25 cellular contexts compared by ENCODE assay signal in the genomic region with DNA sequence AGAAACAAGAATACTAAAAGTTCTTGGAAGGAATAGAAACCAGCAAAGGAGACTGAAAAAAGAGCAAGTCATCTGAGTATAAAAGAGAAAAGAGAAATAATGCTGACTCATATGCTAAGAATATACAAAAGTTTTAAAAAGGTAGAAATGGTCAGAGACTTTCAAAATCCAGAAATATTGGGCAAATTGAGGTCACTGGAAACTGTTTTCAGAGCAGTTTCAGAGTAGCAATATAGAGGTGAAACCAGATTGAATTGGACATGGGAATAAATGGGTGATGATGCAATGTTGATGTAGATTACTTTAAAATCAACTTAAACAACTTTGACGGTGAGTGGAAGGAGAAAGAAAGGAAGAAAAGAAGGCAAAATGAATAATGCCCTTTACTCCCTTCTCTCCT. TPM values are rescaled to one million over a fixed set of nuclear protein-coding genes. Genes with fewer than 3 reads are reported as not detected.
DNase-seq lines count a peak whose midpoint lies in the region; TF ChIP-seq lines count a peak whose summit lies in the region.
"Had no signal": no experiment of that assay in that cellular context is flagged by ENCODE, and none has a peak within 500 bp of the region (broad histone marks: within the 10 kb centered on the region; RNA-seq: fewer than 3 reads in every experiment).

No MANE protein-coding gene starts in this region.

- H4K91ac ChIP-seq in neuronal stem cell (ENCODE audit: low read depth, low read length, poor library complexity), result no peak overlapping the region

- no peak overlapping the region for H3K4me2 ChIP-seq in neuronal stem cell (ENCODE audit: insufficient read depth, low read length, poor library complexity, severe bottlenecking)

- H3K23ac ChIP-seq in neuronal stem cell (ENCODE audit: low read depth, low read length, poor library complexity), result no peak overlapping the region

- no peak overlapping the region for H3K4ac ChIP-seq in neuronal stem cell (ENCODE audit: low read length)

- H3K9ac ChIP-seq in neuronal stem cell (ENCODE audit: low read depth, low read length, poor library complexity), result no peak overlapping the region

- H4K8ac ChIP-seq in neuronal stem cell (ENCODE audit: low read depth, low read length), result no peak overlapping the region

- H2BK12ac ChIP-seq in neuronal stem cell (ENCODE audit: low read length), result no peak overlapping the region

- H3K36me3 ChIP-seq in neuronal stem cell (replicated peaks in 1 of 2; ENCODE audit: control insufficient read depth in 2 of 2, insufficient read depth in 2 of 2, low read length in 2 of 2), result no peaks in the 10 kb centered on the region
- H3K36me3 ChIP-seq: gastrocnemius medialis, thoracic aorta, uterus had no signal

- no peak overlapping the region for H3K18ac ChIP-seq in neuronal stem cell (ENCODE audit: low read length)

- H2BK15ac ChIP-seq in neuronal stem cell (ENCODE audit: low read length), result no peak overlapping the region

- no peaks in the 10 kb centered on the region for H3K79me1 ChIP-seq in neuronal stem cell (ENCODE audit: low read depth, low read length)

- WGBS in neuronal stem cell (ENCODE audit: extremely low coverage in 2 of 2, insufficient read length in 2 of 2, insufficient replicate concordance in 1 of 2), 2 donors, result no CpG with 5 or more reads among the region's 1 CpG

- H3K9me3 Mint-ChIP-seq in IgD-negative memory B cell (peaks cover 2 to 10% (median 6%) of the 10 kb centered on the region in 3 donors), brain (peaks cover 8 to 17% (median 14%) of the 10 kb centered on the region in 5 experiments)
- H3K9me3 Mint-ChIP-seq: HFFc6 had no signal

- H2BK120ac ChIP-seq in neuronal stem cell (ENCODE audit: low read depth, low read length), result no peak overlapping the region

- no peak for TF ChIP-seq CTCF in brain (conservative IDR thresholded peaks at IDR 0.05)

- H2AFZ ChIP-seq in neuronal stem cell (ENCODE audit: low read length), result peak overlapping the region; percentile 16

- H3K27ac Mint-ChIP-seq in IgD-negative memory B cell (peak overlapping the region in 1 of 3 donors; percentile 52), brain (no peak overlapping the region)
- H3K27ac Mint-ChIP-seq: activated CD4-positive, alpha-beta memory T cell treated with anti-CD3 and anti-CD28 coated beads, Interleukin-2, amount 10 ng/mL, durations not matched to agents 7 days and 5 days; activated naive CD8-positive, alpha-beta T cell treated with anti-CD3 and anti-CD28 coated beads, Interleukin-2, amount 10 ng/mL, durations not matched to agents 7 days and 5 days; HFFc6; T-helper 1 cell treated with Interleukin-12 subunit alpha and Interleukin-12 subunit beta and Interleukin-4 antibody, amounts not matched to agents 30 μg/mL and 1 μg/mL, for 36 hours had no signal

- H3K4me1 Mint-ChIP-seq in IgD-negative memory B cell (peaks cover 7 to 21% (median 15%) of the 10 kb centered on the region in 3 donors), brain (peaks cover 40% of the 10 kb centered on the region)

- H3K9me3 ChIP-seq in neuronal stem cell (replicated peaks in 1 of 2; ENCODE audit: control insufficient read depth in 2 of 2, insufficient read depth in 1 of 2, low read depth in 1 of 2, low read length in 2 of 2), result peaks cover 0 to 6% of the 10 kb centered on the region in 2 donors
- H3K9me3 ChIP-seq: gastrocnemius medialis, thoracic aorta, uterus had no signal

- H2AK5ac ChIP-seq in neuronal stem cell (ENCODE audit: low read depth, low read length), result no peak overlapping the region

- DNase-seq in NOMO-1 treated with DMSO at 0.1 percent for 48 hours (lab: John Stamatoyannopoulos, UW; ENCODE audit: unreplicated experiment) (peak; percentile 68), NOMO-1 treated with dmso at 0.1 percent for 144 hours (lab: John Stamatoyannopoulos, UW; ENCODE audit: unreplicated experiment) (no peak), neuronal stem cell (ENCODE audit: low spot score) (no peak), putamen (ENCODE audit: low spot score) (no peak), NCI-H2107 (lab: John Stamatoyannopoulos, UW) (no peak)
- DNase-seq in effector CD8-positive, alpha-beta T cell (lab: John Stamatoyannopoulos, UW), result no peak
- DNase-seq: 8988T; activated CD4-positive, alpha-beta memory T cell treated with anti-CD3 and anti-CD28 coated beads, Interleukin-2, amount 10 ng/mL, durations not matched to agents 7 days and 5 days; activated CD8-positive, alpha-beta memory T cell treated with anti-CD3 and anti-CD28 coated beads, Interleukin-2, amount 50 U/mL, for 48 hours; activated naive CD8-positive, alpha-beta T cell treated with anti-CD3 and anti-CD28 coated beads, Interleukin-2, amount 10 ng/mL, durations not matched to agents 7 days and 5 days; gastrocnemius medialis; GF-D8; HFFc6; left colon; NCI-H1105; NCI-H2029 treated with DMSO at 0.1 percent for 48 hours; NCI-H2227 treated with DMSO at 0.1 percent for 48 hours; NCI-H526 treated with DMSO at 0.1 percent for 48 hours; occipital lobe; stimulated activated naive CD8-positive, alpha-beta T cell treated with anti-CD3 and anti-CD28 coated beads, Interleukin-15, Interleukin-2, amounts not matched to agents 100 U/mL and 50 U/mL, for 24 hours; uterus had no signal

- no peaks in the 10 kb centered on the region for H3K36me3 Mint-ChIP-seq in IgD-negative memory B cell
- H3K36me3 Mint-ChIP-seq in brain, result peaks cover 15% of the 10 kb centered on the region

- no peak overlapping the region for H3K14ac ChIP-seq in neuronal stem cell (ENCODE audit: low read length)

- peaks cover 0 to 1% (median 0%) of the 10 kb centered on the region in 3 experiments for H3K27me3 ChIP-seq in neuronal stem cell (ENCODE audit: control insufficient read depth in 3 of 3, insufficient read depth in 3 of 3, low read depth in 1 of 3, low read length in 3 of 3)
- H3K27me3 ChIP-seq: uterus had no signal

- no peak overlapping the region for H3K4me3 ChIP-seq in neuronal stem cell (ENCODE audit: low read length in 2 of 2)
- H3K4me3 ChIP-seq: gastrocnemius medialis, thoracic aorta, uterus had no signal

- H3K4me3 Mint-ChIP-seq in IgD-negative memory B cell (peak overlapping the region in 3 of 4 donors; percentile 12 to 79 (median 65)), brain (peak overlapping the region in 4 of 5 experiments; percentile 34 to 73 (median 46))
- H3K4me3 Mint-ChIP-seq: activated naive CD8-positive, alpha-beta T cell treated with anti-CD3 and anti-CD28 coated beads, Interleukin-2, amount 10 ng/mL, durations not matched to agents 7 days and 5 days had no signal

- H3K27ac ChIP-seq in neuronal stem cell (replicated peaks; ENCODE audit: low read length), result no peak overlapping the region
- H3K27ac ChIP-seq: gastrocnemius medialis, thoracic aorta, uterus had no signal

- H3K4me1 ChIP-seq in neuronal stem cell (ENCODE audit: control insufficient read depth in 2 of 2, insufficient read depth in 1 of 2, low read depth in 1 of 2, low read length in 2 of 2), result peaks cover 0 to 1% of the 10 kb centered on the region in 2 donors
- H3K4me1 ChIP-seq: uterus had no signal

- no peak overlapping the region for H2BK5ac ChIP-seq in neuronal stem cell (ENCODE audit: low read length)

- H3K27me3 Mint-ChIP-seq in IgD-negative memory B cell (peaks cover 13% of the 10 kb centered on the region), brain (peaks cover 25% of the 10 kb centered on the region)
- H3K27me3 Mint-ChIP-seq: activated CD4-positive, alpha-beta memory T cell treated with anti-CD3 and anti-CD28 coated beads, Interleukin-2, amount 10 ng/mL, durations not matched to agents 7 days and 5 days had no signal

RNA-seq across cellular contexts. Expression of a gene that starts 1.8 kb away (rescaled TPM):
- 7.6 TPM for polyA plus RNA-seq in IgD-negative memory B cell
- 9.2 TPM for polyA plus RNA-seq in brain (ENCODE audit: insufficient read depth, low read depth, low replicate concordance)
- 7.5 TPM for polyA plus RNA-seq in neuronal stem cell (2013, experiment 1 of 2)
- 7.4 TPM for polyA plus RNA-seq in neuronal stem cell (2013, experiment 2 of 2)

RNA-seq across cellular contexts. Expression of a gene that starts 33.6 kb away (rescaled TPM):
- 33.1 TPM for polyA plus RNA-seq in IgD-negative memory B cell
- polyA plus RNA-seq in brain (ENCODE audit: insufficient read depth, low read depth, low replicate concordance), result 10.7 TPM
- polyA plus RNA-seq in neuronal stem cell (2013, experiment 1 of 2), result 22.9 TPM
- 25.3 TPM for polyA plus RNA-seq in neuronal stem cell (2013, experiment 2 of 2)
